Comparison of ENCODE assay signal across 9 cellular contexts in the genomic region with DNA sequence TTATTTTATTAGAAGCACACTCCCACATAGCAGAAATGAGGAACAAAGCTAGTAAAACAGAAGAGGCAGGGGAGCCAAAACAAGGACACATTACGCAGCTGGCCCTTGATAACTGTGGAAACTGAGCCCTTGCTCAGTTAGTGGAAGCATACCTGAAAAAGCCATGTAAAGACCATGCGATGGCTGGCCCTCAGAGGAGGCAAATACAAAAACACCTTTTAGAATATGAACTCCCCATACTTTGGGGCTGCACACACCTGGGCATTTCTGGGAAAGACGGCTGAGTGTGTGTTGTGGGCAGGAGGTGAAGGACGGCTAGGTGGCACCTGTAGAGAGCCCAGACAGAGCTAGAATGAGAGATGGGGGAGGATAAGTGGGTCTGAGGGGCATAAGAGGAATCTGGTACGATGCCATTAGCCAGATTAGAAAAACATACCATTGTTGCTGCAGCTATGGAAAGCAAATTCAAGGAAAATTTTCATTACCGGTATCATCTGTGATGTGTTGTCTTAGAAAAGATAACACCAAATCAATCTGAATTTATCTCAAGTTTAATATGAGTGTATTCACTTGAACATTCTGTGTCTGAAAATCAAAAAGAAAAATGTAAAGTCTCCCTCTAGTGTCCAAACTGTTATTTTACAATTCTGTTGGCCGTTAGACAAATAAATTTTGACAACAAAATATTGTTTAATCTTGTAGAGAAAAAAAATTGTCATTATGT. TPM values are rescaled to one million over a fixed set of nuclear protein-coding genes. Genes with fewer than 3 reads are reported as not detected.
DNase-seq lines count a peak whose midpoint lies in the region; ATAC-seq, FAIRE-seq and TF ChIP-seq lines count a peak whose summit lies in the region.
"Had no signal": no experiment of that assay in that cellular context is flagged by ENCODE, and none has a peak within 500 bp of the region (broad histone marks: within the 10 kb centered on the region; RNA-seq: fewer than 3 reads in every experiment).

No MANE protein-coding gene starts in this region.

- DNase-seq in AG09319 (ENCODE audit: extremely low read depth, low read depth) (no peak), GM18507 (ENCODE audit: extremely low spot score, insufficient read length, low read depth) (no peak), kidney epithelial cell (ENCODE audit: low read depth) (no peak), hippocampal formation (lab: John Stamatoyannopoulos, UW) (no peak), anterior cingulate cortex (lab: John Stamatoyannopoulos, UW) (no peak)
- DNase-seq: natural killer cell had no signal

- FAIRE-seq in GM18507 (lab: Jason Lieb, UNC) (peak; percentile 45), TTC549 (lab: Jason Lieb, UNC) (peak; percentile 97)

- H3K36me3 ChIP-seq in kidney epithelial cell (ENCODE audit: control insufficient read depth, insufficient read depth, low read length): no peaks in the 10 kb centered on the region

- ATAC-seq in HG03469 (IDR thresholded peaks at IDR 0.05; ENCODE audit: unreplicated experiment) (no peak), GM18517 (IDR thresholded peaks at IDR 0.05; ENCODE audit: unreplicated experiment) (no peak)
- ATAC-seq: natural killer cell had no signal

- no peaks in the 10 kb centered on the region for H3K27me3 ChIP-seq in kidney epithelial cell (ENCODE audit: control insufficient read depth, insufficient read depth, low read length)

- TF ChIP-seq CTCF in AG09319 (IDR thresholded peaks at IDR 0.05; ENCODE audit: low read depth, low read length) (peak; percentile 31), kidney epithelial cell (IDR thresholded peaks at IDR 0.05; ENCODE audit: insufficient read depth, low read length, poor library complexity, severe bottlenecking) (peak; percentile 14)

- H3K4me3 ChIP-seq in kidney epithelial cell (ENCODE audit: low read depth, low read length): no peak overlapping the region

RNA-seq across cellular contexts. Expression of a gene that starts 45.2 kb away (rescaled TPM):
- total RNA-seq in kidney epithelial cell: not detected in 2 replicates
- total RNA-seq: natural killer cell had no signal
